8 cellular contexts compared by ENCODE assay signal in the genomic region with DNA sequence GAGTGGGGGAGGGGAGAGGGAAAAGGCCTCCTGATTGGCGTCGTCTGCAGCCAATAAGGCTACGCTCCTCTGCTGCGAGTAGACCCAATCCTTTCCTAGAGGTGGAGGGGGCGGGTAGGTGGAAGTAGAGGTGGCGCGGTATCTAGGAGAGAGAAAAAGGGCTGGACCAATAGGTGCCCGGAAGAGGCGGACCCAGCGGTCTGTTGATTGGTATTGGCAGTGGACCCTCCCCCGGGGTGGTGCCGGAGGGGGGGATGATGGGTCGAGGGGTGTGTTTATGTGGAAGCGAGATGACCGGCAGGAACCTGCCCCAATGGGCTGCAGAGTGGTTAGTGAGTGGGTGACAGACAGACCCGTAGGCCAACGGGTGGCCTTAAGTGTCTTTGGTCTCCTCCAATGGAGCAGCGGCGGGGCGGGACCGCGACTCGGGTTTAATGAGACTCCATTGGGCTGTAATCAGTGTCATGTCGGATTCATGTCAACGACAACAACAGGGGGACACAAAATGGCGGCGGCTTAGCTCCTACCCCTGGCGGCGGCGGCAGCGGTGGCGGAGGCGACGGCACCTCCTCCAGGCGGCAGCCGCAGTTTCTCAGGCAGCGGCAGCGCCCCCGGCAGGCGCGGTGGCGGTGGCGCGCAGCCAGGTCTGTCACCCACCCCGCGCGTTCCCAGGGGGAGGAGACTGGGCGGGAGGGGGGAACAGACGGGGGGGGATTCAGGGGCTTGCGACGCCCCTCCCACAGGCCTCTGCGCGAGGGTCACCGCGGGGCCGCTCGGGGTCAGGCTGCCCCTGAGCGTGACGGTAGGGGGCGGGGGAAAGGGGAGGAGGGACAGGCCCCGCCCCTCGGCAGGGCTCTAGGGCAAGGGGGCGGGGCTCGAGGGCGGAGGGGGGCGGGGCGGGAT. TPM values are rescaled to one million over a fixed set of nuclear protein-coding genes. Genes with fewer than 3 reads are reported as not detected.
A peak's percentile ranks its signal among the peaks of the same experiment; 100 is the strongest.
DNase-seq lines count a peak whose midpoint lies in the region; ATAC-seq and TF ChIP-seq lines count a peak whose summit lies in the region.

A gene (plus strand): TSS at position 459 of the 903 bp plus-strand sequence. CDS start 16,258 bp downstream, outside the sequence.

- peak within 1 kb of the TSS; percentile 88 for H2AFZ ChIP-seq in DND-41 (ENCODE audit: low read depth, low read length)
- peak within 1 kb of the TSS; percentile 91 for H2AFZ ChIP-seq in KMS-11 (ENCODE audit: low read depth)

- peak; percentile 100 for DNase-seq in DND-41
- DNase-seq in Peyer's patch = peak; percentile 100
- peak; percentile 100 for DNase-seq in activated T-cell treated with anti-CD3 and anti-CD28 coated beads, Interleukin-2, amount 50 U/mL, for 48 hours
- DNase-seq in stimulated activated CD8-positive, alpha-beta memory T cell treated with anti-CD3 and anti-CD28 coated beads, Interleukin-7, amount 100 ng/mL, for 24 hours (ENCODE audit: low read depth) = peak; percentile 100

- H4K20me1 ChIP-seq in DND-41 (ENCODE audit: insufficient read depth, low read length) (peaks cover 7% of the 10 kb centered on the region), KMS-11 (ENCODE audit: insufficient read depth) (no peaks in the 10 kb centered on the region)

- H3K79me2 ChIP-seq in DND-41 (ENCODE audit: insufficient read depth, low read length) (peaks cover 35% of the 10 kb centered on the region), KMS-11 (ENCODE audit: insufficient read depth, low read depth) (peaks cover 31% of the 10 kb centered on the region)

- H3K27me3 ChIP-seq in DND-41 (ENCODE audit: insufficient read depth, low read length, poor library complexity) (no peaks in the 10 kb centered on the region), KMS-11 (ENCODE audit: insufficient read depth, low read depth) (no peaks in the 10 kb centered on the region), Peyer's patch (no peaks in the 10 kb centered on the region), muscle layer of colon (ENCODE audit: control insufficient read depth in 1 of 2, insufficient read depth in 2 of 2, low read length in 2 of 2) (no peaks in the 10 kb centered on the region)

- H3K4me3 ChIP-seq in DND-41 (ENCODE audit: low read depth in 1 of 2, low read length in 2 of 2) (peak within 1 kb of the TSS; percentile 75 to 87), KMS-11 (IDR thresholded peaks at IDR 0.05; ENCODE audit: insufficient read depth, low read depth, low read length) (no peak within 1 kb of the TSS), Peyer's patch (peak within 1 kb of the TSS; percentile 81 to 94 (median 90)), muscle layer of colon (ENCODE audit: low read depth in 1 of 2, low read length in 2 of 2) (peak within 1 kb of the TSS; percentile 65 to 88)

- peak within 1 kb of the TSS; percentile 89 for H3K4me2 ChIP-seq in DND-41 (ENCODE audit: insufficient read depth, low read length)
- peak within 1 kb of the TSS; percentile 91 for H3K4me2 ChIP-seq in KMS-11

- H3K9me3 ChIP-seq in DND-41 (ENCODE audit: insufficient read depth, low read length, severe bottlenecking) (no peaks in the 10 kb centered on the region), Peyer's patch (no peaks in the 10 kb centered on the region), muscle layer of colon (ENCODE audit: low read length) (no peaks in the 10 kb centered on the region)

- H3K36me3 ChIP-seq in DND-41 (ENCODE audit: insufficient read depth, low read length) (no peaks in the 10 kb centered on the region), KMS-11 (ENCODE audit: insufficient read depth) (no peaks in the 10 kb centered on the region), Peyer's patch (no peaks in the 10 kb centered on the region), muscle layer of colon (ENCODE audit: insufficient read depth, low read length) (no peaks in the 10 kb centered on the region)

- peak; percentile 39 to 81 for TF ChIP-seq POLR2A in Peyer's patch (IDR thresholded peaks at IDR 0.05)

- peak within 1 kb of the TSS; percentile 94 for H3K27ac ChIP-seq in DND-41 (ENCODE audit: low read length)
- peak within 1 kb of the TSS; percentile 72 for H3K27ac ChIP-seq in KMS-11
- peak within 1 kb of the TSS; percentile 91 to 100 (median 97) for H3K27ac ChIP-seq in Peyer's patch
- H3K27ac ChIP-seq in muscle layer of colon (ENCODE audit: low read depth, low read length) = peak within 1 kb of the TSS; percentile 94

- H3K4me1 ChIP-seq in DND-41 (ENCODE audit: insufficient read depth, low read length) (peaks cover 25% of the 10 kb centered on the region), KMS-11 (ENCODE audit: low read depth, poor library complexity, severe bottlenecking) (peaks cover 17% of the 10 kb centered on the region), Peyer's patch (peaks cover 4 to 36% (median 7%) of the 10 kb centered on the region in 4 donors), muscle layer of colon (ENCODE audit: insufficient read depth, low read length) (peaks cover 44% of the 10 kb centered on the region)

- TF ChIP-seq CTCF in DND-41 (IDR thresholded peaks at IDR 0.05; ENCODE audit: borderline replicate concordance, extremely low read depth, low read length, poor library complexity, severe bottlenecking) (peak; percentile 59), KMS-11 (conservative IDR thresholded peaks at IDR 0.05; ENCODE audit: low read depth, low read length) (peak; percentile 34; the same call in 1 of the 2 replicates), Peyer's patch (IDR thresholded peaks at IDR 0.05) (peak in 4 of 6 experiments; percentile 22 to 48 (median 38))

- ATAC-seq in DND-41 (ENCODE audit: insufficient read depth, low read depth) (peak; percentile 87), GM21737 (IDR thresholded peaks at IDR 0.05; ENCODE audit: unreplicated experiment) (peak; percentile 81), esophagus mucosa (peak; percentile 95)

- H3K9ac ChIP-seq in DND-41 (ENCODE audit: low read depth, low read length) = peak within 1 kb of the TSS; percentile 89
- peak within 1 kb of the TSS; percentile 76 for H3K9ac ChIP-seq in KMS-11
- peak within 1 kb of the TSS; percentile 28 for H3K9ac ChIP-seq in muscle layer of colon (ENCODE audit: low read length)

RNA-seq across cellular contexts. Expression of the gene that starts here (rescaled TPM):
- total RNA-seq in Peyer's patch (10 to 100 TPM; 45.4 to 94.9 (median 62.9) TPM), esophagus mucosa (17.3 TPM)

Comparison
In these comparisons a context has a peak if more than half of its experiments do, and no peak if none do; other contexts are left out.
1. H3K9ac ChIP-seq: peak in every context shown above with its lines; median percentile 89 in DND-41; 76 in KMS-11; 28 in muscle layer of colon.